13 cellular contexts compared by ENCODE assay signal in genomic region chr1:112515311-112516009, GRCh38. TPM values are rescaled to one million over a fixed set of nuclear protein-coding genes. Genes with fewer than 3 reads are reported as not detected.
DNase-seq lines count a peak whose midpoint lies in the region; ATAC-seq, FAIRE-seq and TF ChIP-seq lines count a peak whose summit lies in the region.
"Had no signal": no experiment of that assay in that cellular context is flagged by ENCODE, and none has a peak within 500 bp of the region (broad histone marks: within the 10 kb centered on the region; RNA-seq: fewer than 3 reads in every experiment).

No MANE protein-coding gene starts in this region.

- peaks cover 16% of the 10 kb centered on the region for H4K20me1 ChIP-seq in astrocyte (ENCODE audit: insufficient read depth, low read length)

- H3K4me3 Mint-ChIP-seq in astrocyte (ENCODE audit: unreplicated experiment): peak overlapping the region; percentile 23
- H3K4me3 Mint-ChIP-seq in activated naive CD8-positive, alpha-beta T cell treated with anti-CD3 and anti-CD28 coated beads, Interleukin-2, amount 50 U/mL, for 24 hours: no peak overlapping the region

- no peak overlapping the region for H3K9ac ChIP-seq in astrocyte (ENCODE audit: low read length)

- H3K27ac Mint-ChIP-seq in astrocyte (ENCODE audit: unreplicated experiment): peak overlapping the region; percentile 31
- H3K27ac Mint-ChIP-seq in activated naive CD8-positive, alpha-beta T cell treated with anti-CD3 and anti-CD28 coated beads, Interleukin-2, amount 50 U/mL, for 24 hours: no peak overlapping the region

- H2AFZ ChIP-seq in astrocyte (ENCODE audit: low read depth, low read length): no peak overlapping the region

- no peak for FAIRE-seq in astrocyte (lab: Jason Lieb, UNC)

- H3K9me3 Mint-ChIP-seq in astrocyte (ENCODE audit: unreplicated experiment): no peaks in the 10 kb centered on the region
- no peaks in the 10 kb centered on the region for H3K9me3 Mint-ChIP-seq in activated naive CD8-positive, alpha-beta T cell treated with anti-CD3 and anti-CD28 coated beads, Interleukin-2, amount 50 U/mL, for 24 hours

- peaks cover 78% of the 10 kb centered on the region for H3K27me3 ChIP-seq in astrocyte (ENCODE audit: insufficient read depth, low read length)
- H3K27me3 ChIP-seq in effector memory CD4-positive, alpha-beta T cell (replicated peaks; ENCODE audit: control insufficient read depth, insufficient read depth, low read length, poor library complexity, severe bottlenecking): no peaks in the 10 kb centered on the region

- peaks cover 11% of the 10 kb centered on the region for H3K36me3 Mint-ChIP-seq in astrocyte (ENCODE audit: low read depth, unreplicated experiment)
- H3K36me3 Mint-ChIP-seq in activated naive CD8-positive, alpha-beta T cell treated with anti-CD3 and anti-CD28 coated beads, Interleukin-2, amount 50 U/mL, for 24 hours (ENCODE audit: low read depth): no peaks in the 10 kb centered on the region

- no peaks in the 10 kb centered on the region for H3K79me2 ChIP-seq in astrocyte (ENCODE audit: insufficient read depth, low read length)

- no peak overlapping the region for H3K4me3 ChIP-seq in astrocyte (ENCODE audit: insufficient read depth, low read depth, low read length)
- no peak overlapping the region for H3K4me3 ChIP-seq in effector memory CD4-positive, alpha-beta T cell (ENCODE audit: insufficient read depth, low read depth, low read length, poor library complexity, severe bottlenecking)

- H3K4me1 Mint-ChIP-seq in astrocyte (ENCODE audit: low read depth, unreplicated experiment): peaks cover 41% of the 10 kb centered on the region
- no peaks in the 10 kb centered on the region for H3K4me1 Mint-ChIP-seq in activated naive CD8-positive, alpha-beta T cell treated with anti-CD3 and anti-CD28 coated beads, Interleukin-2, amount 50 U/mL, for 24 hours

- H3K9me3 ChIP-seq in astrocyte (ENCODE audit: insufficient read depth, low read depth, low read length): no peaks in the 10 kb centered on the region
- H3K9me3 ChIP-seq in effector memory CD4-positive, alpha-beta T cell (ENCODE audit: control insufficient read depth, low read length): no peaks in the 10 kb centered on the region

- no peak overlapping the region for H3K27ac ChIP-seq in astrocyte (ENCODE audit: low read depth, low read length)
- H3K27ac ChIP-seq in effector memory CD4-positive, alpha-beta T cell (ENCODE audit: insufficient read depth, low read length, poor library complexity, severe bottlenecking): no peak overlapping the region
- H3K27ac ChIP-seq: RWPE1, WERI-Rb-1 had no signal

- H3K4me1 ChIP-seq in astrocyte (ENCODE audit: insufficient read depth, low read length): peaks cover 11% of the 10 kb centered on the region
- no peaks in the 10 kb centered on the region for H3K4me1 ChIP-seq in effector memory CD4-positive, alpha-beta T cell (ENCODE audit: control insufficient read depth, insufficient read depth, low read length, poor library complexity, severe bottlenecking)

- H3K27me3 Mint-ChIP-seq in astrocyte (ENCODE audit: low read depth, unreplicated experiment): peaks cover 9% of the 10 kb centered on the region
- H3K27me3 Mint-ChIP-seq in activated naive CD8-positive, alpha-beta T cell treated with anti-CD3 and anti-CD28 coated beads, Interleukin-2, amount 50 U/mL, for 24 hours: peaks cover 3% of the 10 kb centered on the region

- no peak for ATAC-seq in activated naive CD8-positive, alpha-beta T cell treated with anti-CD3 and anti-CD28 coated beads, Interleukin-2, amount 50 U/mL, for 24 hours

- TF ChIP-seq CTCF in astrocyte (IDR thresholded peaks at IDR 0.05; ENCODE audit: insufficient read depth, low read depth, low read length): no peak

- DNase-seq in A172 (ENCODE audit: low spot score) (peak; percentile 63), HCEC 1CT (peak; percentile 88), astrocyte (ENCODE audit: low read depth) (peak; percentile 62), iPS-NIHi7 (ENCODE audit: extremely low spot score) (peak; percentile 64), LoVo (ENCODE audit: low spot score) (no peak), Kasumi-1 (lab: John Stamatoyannopoulos, UW) (no peak)
- no peak for DNase-seq in activated naive CD8-positive, alpha-beta T cell treated with anti-CD3 and anti-CD28 coated beads, Interleukin-2, amount 50 U/mL, for 24 hours
- no peak for DNase-seq in effector memory CD4-positive, alpha-beta T cell
- DNase-seq: activated T-cell treated with anti-CD3 and anti-CD28 coated beads, Interleukin-2, amount 50 U/mL, for 48 hours; GOT3; NCI-H187; WERI-Rb-1 had no signal

- H3K36me3 ChIP-seq in astrocyte (ENCODE audit: insufficient read depth, low read length): no peaks in the 10 kb centered on the region
- H3K36me3 ChIP-seq in effector memory CD4-positive, alpha-beta T cell (ENCODE audit: control insufficient read depth, insufficient read depth, low read length): no peaks in the 10 kb centered on the region
- H3K36me3 ChIP-seq: WERI-Rb-1 had no signal

- H3K4me2 ChIP-seq in astrocyte (ENCODE audit: low read length): peak overlapping the region; percentile 2

RNA-seq across cellular contexts. Expression of gene WNT2B, which starts 6.7 kb away (rescaled TPM):
- 0.05 TPM in 1 of 2 replicates, not detected in the other for total RNA-seq in A172 (2014; rRNA removed; shearing (Covaris generic))
- total RNA-seq in astrocyte: 18.0 and 18.5 TPM in 2 replicates

Comparison
In these comparisons a context has a peak if more than half of its experiments do, and no peak if none do; other contexts are left out.
1. DNase-seq: peak in A172 (single experiment), HCEC 1CT (single experiment), astrocyte (single experiment) and iPS-NIHi7 (single experiment); none in LoVo (single experiment), activated naive CD8-positive, alpha-beta T cell treated with anti-CD3 and anti-CD28 coated beads, Interleukin-2, amount 50 U/mL, for 24 hours (single experiment), Kasumi-1 (0 of 2) and effector memory CD4-positive, alpha-beta T cell (0 of 3).
2. RNA of gene WNT2B, which starts 6.7 kb away (total RNA-seq): 18.0 to 18.5 TPM in astrocyte; 0.05 TPM in A172; every median in the first group is over 10 times any median in the second.